ENCODE assay signal across 1 cellular context in the genomic region with DNA sequence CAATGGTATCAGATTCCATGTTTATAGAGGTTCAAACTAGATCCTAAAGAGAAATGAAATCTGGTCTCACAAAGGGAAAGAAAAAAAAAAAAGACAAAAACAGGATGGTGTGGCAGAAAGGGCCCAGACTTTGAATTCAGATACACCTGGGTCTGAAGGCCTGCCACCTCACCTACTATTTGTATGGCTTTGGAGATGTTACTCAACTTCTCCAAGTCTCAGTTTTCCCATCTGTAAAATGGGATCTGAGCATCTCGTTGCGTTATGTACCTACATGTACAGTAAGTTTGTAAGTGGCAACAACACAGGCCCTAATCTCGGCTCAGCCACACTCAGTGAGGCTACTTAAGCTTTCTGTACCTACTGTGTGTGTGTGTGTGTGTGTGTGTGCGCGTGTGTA.
TF ChIP-seq lines count a peak whose summit lies in the region.

No MANE protein-coding gene starts in this region.

TF ChIP-seq in IMR-90, 13 proteins besides CTCF, POLR2A, EP300 and RAD21 (continued from another document):
- TF ChIP-seq, protein P1, sequence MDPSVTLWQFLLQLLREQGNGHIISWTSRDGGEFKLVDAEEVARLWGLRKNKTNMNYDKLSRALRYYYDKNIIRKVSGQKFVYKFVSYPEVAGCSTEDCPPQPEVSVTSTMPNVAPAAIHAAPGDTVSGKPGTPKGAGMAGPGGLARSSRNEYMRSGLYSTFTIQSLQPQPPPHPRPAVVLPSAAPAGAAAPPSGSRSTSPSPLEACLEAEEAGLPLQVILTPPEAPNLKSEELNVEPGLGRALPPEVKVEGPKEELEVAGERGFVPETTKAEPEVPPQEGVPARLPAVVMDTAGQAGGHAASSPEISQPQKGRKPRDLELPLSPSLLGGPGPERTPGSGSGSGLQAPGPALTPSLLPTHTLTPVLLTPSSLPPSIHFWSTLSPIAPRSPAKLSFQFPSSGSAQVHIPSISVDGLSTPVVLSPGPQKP (IDR thresholded peaks at IDR 0.05; ENCODE audit: borderline replicate concordance, low read depth, low read length), result no peak
- no peak for TF ChIP-seq BHLHE40 (IDR thresholded peaks at IDR 0.05; ENCODE audit: low read depth, low read length)
